Comparison of ENCODE assay signal across 14 cellular contexts in genomic region chr3:10707984-10708868, GRCh38.
DNase-seq lines count a peak whose midpoint lies in the region; ATAC-seq, FAIRE-seq and TF ChIP-seq lines count a peak whose summit lies in the region.
"Had no signal": no experiment of that assay in that cellular context is flagged by ENCODE, and none has a peak within 500 bp of the region (broad histone marks: within the 10 kb centered on the region; RNA-seq: fewer than 3 reads in every experiment).

No MANE protein-coding gene starts in this region.

- TF ChIP-seq CTCF in A549 (IDR thresholded peaks at IDR 0.05) (no peak), mesothelial cell of epicardium (IDR thresholded peaks at IDR 0.05; ENCODE audit: unreplicated experiment) (no peak), spleen (IDR thresholded peaks at IDR 0.05 in 8 of 11, conservative IDR thresholded peaks at IDR 0.05 in 3 of 11) (no peak)

- H3K27ac Mint-ChIP-seq in mesothelial cell of epicardium: no peak overlapping the region
- H3K27ac Mint-ChIP-seq: activated naive CD8-positive, alpha-beta T cell treated with anti-CD3 and anti-CD28 coated beads, Interleukin-2, amount 50 U/mL, for 24 hours had no signal

- H3K27ac ChIP-seq in A549 (no peak overlapping the region), SJCRH30 (no peak overlapping the region), spleen (no peak overlapping the region)
- H3K27ac ChIP-seq: tibial nerve had no signal

- no peaks in the 10 kb centered on the region for H3K36me3 Mint-ChIP-seq in mesothelial cell of epicardium

- no peak for TF ChIP-seq RAD21 in A549 (conservative IDR thresholded peaks at IDR 0.05 in 1 of 2, IDR thresholded peaks at IDR 0.05 in 1 of 2)

- H3K36me3 ChIP-seq in H7 (replicated peaks; ENCODE audit: control insufficient read depth, insufficient read depth, low read length): no peaks in the 10 kb centered on the region
- no peaks in the 10 kb centered on the region for H3K36me3 ChIP-seq in SJCRH30
- no peaks in the 10 kb centered on the region for H3K36me3 ChIP-seq in spleen
- H3K36me3 ChIP-seq: tibial nerve had no signal

- H3K27me3 ChIP-seq in H7 (ENCODE audit: control insufficient read depth, insufficient read depth, low read length) (peaks cover 38% of the 10 kb centered on the region), SJCRH30 (no peaks in the 10 kb centered on the region; the same call in 1 of the 2 replicates), spleen (replicated peaks in 1 of 7) (peaks cover 3 to 98% (median 48%) of the 10 kb centered on the region in 7 donors)

- H3K9me3 Mint-ChIP-seq in mesothelial cell of epicardium: no peaks in the 10 kb centered on the region
- H3K9me3 Mint-ChIP-seq: activated naive CD8-positive, alpha-beta T cell treated with anti-CD3 and anti-CD28 coated beads, Interleukin-2, amount 50 U/mL, for 24 hours had no signal

- CTCF ChIA-PET in A549 (lab: Yijun Ruan, JAX): no interaction called here

- H3K27me3 Mint-ChIP-seq in mesothelial cell of epicardium (ENCODE audit: low read depth): peaks cover 92% of the 10 kb centered on the region

- no peak for FAIRE-seq in A549 (lab: Jason Lieb, UNC)

- ATAC-seq in A549: no peak; a peak in 1 of 6 replicates
- ATAC-seq: esophagus mucosa, mucosa of descending colon had no signal

- 67% methylated on average over 11 of the region's 57 CpGs for WGBS in A549 (ENCODE audit: missing lambda C conversion rate)
- 9 to 22% (median 19%) methylated on average over 21 to 57 of the region's 57 CpGs for WGBS in spleen, 5 donors

- H3K4me3 ChIP-seq in A549 (peak overlapping the region; percentile 38; the same call in 2 of the 3 replicates), H7 (ENCODE audit: insufficient read depth, low read depth, low read length) (peak overlapping the region; percentile 50), SJCRH30 (no peak overlapping the region), spleen (peak overlapping the region in 1 of 8 donors; percentile 52)
- H3K4me3 ChIP-seq: mucosa of descending colon had no signal

- TF ChIP-seq EP300 in A549 (IDR thresholded peaks at IDR 0.05): no peak

- intact Hi-C loops in spleen (cut with DNase I; ENCODE audit: low total_unique reads): no loop called here

- peak overlapping the region; percentile 93 for H3K4me2 ChIP-seq in A549

- H3K4me3 Mint-ChIP-seq in mesothelial cell of epicardium: peak overlapping the region; percentile 26

- H3K4me1 ChIP-seq in A549: 0 out of 3 replicates have a peak, but pooled peaks cover 3% of the 10 kb centered on the region
- H3K4me1 ChIP-seq in SJCRH30: no peaks in the 10 kb centered on the region
- peaks cover 0 to 13% (median 6%) of the 10 kb centered on the region in 6 donors for H3K4me1 ChIP-seq in spleen

- POLR2A ChIA-PET in A549 (lab: Yijun Ruan, JAX): no interaction called here

- TF ChIP-seq POLR2A in A549 (IDR thresholded peaks at IDR 0.05; ENCODE audit: low read length) (no peak), spleen (IDR thresholded peaks at IDR 0.05) (no peak)

- H3K9me3 ChIP-seq in A549 (no peaks in the 10 kb centered on the region), SJCRH30 (replicated peaks) (no peaks in the 10 kb centered on the region), spleen (no peaks in the 10 kb centered on the region)
- H3K9me3 ChIP-seq: mucosa of descending colon, tibial nerve had no signal

- DNase-seq in A549 (ENCODE audit: low read depth in 1 of 2, low spot score in 1 of 2): no peak
- DNase-seq in H7: peak; percentile 85
- peak; percentile 57 for DNase-seq in cerebellum (ENCODE audit: low spot score)
- no peak for DNase-seq in mesothelial cell of epicardium (ENCODE audit: low spot score in 2 of 2, unreplicated experiment in 2 of 2)
- no peak for DNase-seq in DMS153 (lab: John Stamatoyannopoulos, UW)
- no peak for DNase-seq in occipital lobe (lab: John Stamatoyannopoulos, UW)
- no peak for DNase-seq in SJCRH30
- no peak for DNase-seq in spleen
- DNase-seq: activated CD4-positive, CD25-positive, alpha-beta regulatory T cell; activated naive CD8-positive, alpha-beta T cell treated with anti-CD3 and anti-CD28 coated beads, Interleukin-2, amount 50 U/mL, for 24 hours; mucosa of descending colon; SW 1271 had no signal

- peaks cover 5% of the 10 kb centered on the region for H3K4me1 Mint-ChIP-seq in mesothelial cell of epicardium

TF ChIP-seq in A549, 52 proteins besides CTCF, POLR2A, EP300 and RAD21:
- no peak for TF ChIP-seq HES2 (IDR thresholded peaks at IDR 0.05)
- TF ChIP-seq USF2 (IDR thresholded peaks at IDR 0.05): no peak
- no peak for TF ChIP-seq CHD2 (IDR thresholded peaks at IDR 0.05; ENCODE audit: low read length, partially characterized antibody)
- TF ChIP-seq ZC3H11A (IDR thresholded peaks at IDR 0.05): no peak
- no peak for TF ChIP-seq HEYL (CRISPR knock-in tag; IDR thresholded peaks at IDR 0.05)
- no peak for TF ChIP-seq MYC (IDR thresholded peaks at IDR 0.05; ENCODE audit: borderline replicate concordance, low read length)
TF ChIP-seq in A549: peak in this region for 0.

Comparison
In these comparisons a context has a peak if more than half of its experiments do, and no peak if none do; other contexts are left out.
1. DNase-seq: peak in H7 (single experiment) and cerebellum (single experiment); none in A549 (0 of 2), mesothelial cell of epicardium (0 of 2), DMS153 (single experiment), occipital lobe (single experiment), SJCRH30 (0 of 2) and spleen (single experiment).